12 cellular contexts compared by ENCODE assay signal in genomic region chr6:150981095-150981494, GRCh38.
DNase-seq lines count a peak whose midpoint lies in the region; ATAC-seq and TF ChIP-seq lines count a peak whose summit lies in the region.
"Had no signal": no experiment of that assay in that cellular context is flagged by ENCODE, and none has a peak within 500 bp of the region (broad histone marks: within the 10 kb centered on the region; RNA-seq: fewer than 3 reads in every experiment).

No MANE protein-coding gene starts in this region.

- H3K27me3 Mint-ChIP-seq in osteocyte (ENCODE audit: unreplicated experiment): no peaks in the 10 kb centered on the region
- H3K27me3 Mint-ChIP-seq in naive thymus-derived CD8-positive, alpha-beta T cell: no peaks in the 10 kb centered on the region
- H3K27me3 Mint-ChIP-seq: central memory CD8-positive, alpha-beta T cell had no signal

- POLR2A ChIA-PET in naive thymus-derived CD8-positive, alpha-beta T cell (lab: Charles Lee): no interaction called here

- peaks cover 20% of the 10 kb centered on the region for H3K36me3 Mint-ChIP-seq in osteocyte (ENCODE audit: unreplicated experiment)
- H3K36me3 Mint-ChIP-seq in naive thymus-derived CD8-positive, alpha-beta T cell: peaks cover 0 to 28% (median 8%) of the 10 kb centered on the region in 3 donors

- H3K27ac Mint-ChIP-seq in osteocyte (ENCODE audit: unreplicated experiment): peak overlapping the region; percentile 6
- no peak overlapping the region for H3K27ac Mint-ChIP-seq in naive thymus-derived CD8-positive, alpha-beta T cell
- H3K27ac Mint-ChIP-seq: T-helper 2 cell treated with Interferon-gamma antibody and Interleukin-4, amounts not matched to agents 5 μg/mL and 100 μg/mL, for 36 hours had no signal

- H3K9me3 Mint-ChIP-seq in osteocyte (ENCODE audit: unreplicated experiment): no peaks in the 10 kb centered on the region
- no peaks in the 10 kb centered on the region for H3K9me3 Mint-ChIP-seq in naive thymus-derived CD8-positive, alpha-beta T cell
- H3K9me3 Mint-ChIP-seq: central memory CD8-positive, alpha-beta T cell; T-helper 2 cell treated with Interferon-gamma antibody and Interleukin-4, amounts not matched to agents 5 μg/mL and 100 μg/mL, for 36 hours had no signal

- TF ChIP-seq CTCF in osteocyte (IDR thresholded peaks at IDR 0.05): no peak

- ATAC-seq in GM19023 (IDR thresholded peaks at IDR 0.05; ENCODE audit: unreplicated experiment): peak; percentile 85
- ATAC-seq in GM21825 (IDR thresholded peaks at IDR 0.05; ENCODE audit: unreplicated experiment): peak; percentile 83
- peak; percentile 85 for ATAC-seq in HG03521 (IDR thresholded peaks at IDR 0.05; ENCODE audit: unreplicated experiment)
- ATAC-seq in naive thymus-derived CD8-positive, alpha-beta T cell: no peak
- no peak for ATAC-seq in stimulated activated naive CD8-positive, alpha-beta T cell treated with anti-CD3 and anti-CD28 coated beads, Interleukin-15, Interleukin-2, amounts not matched to agents 100 U/mL and 50 U/mL, for 24 hours

- H3K4me1 Mint-ChIP-seq in osteocyte (ENCODE audit: unreplicated experiment): peaks cover 24% of the 10 kb centered on the region
- peaks cover 0 to 1% (median 0%) of the 10 kb centered on the region in 4 donors for H3K4me1 Mint-ChIP-seq in naive thymus-derived CD8-positive, alpha-beta T cell
- H3K4me1 Mint-ChIP-seq: central memory CD8-positive, alpha-beta T cell had no signal

- no peak overlapping the region for H3K4me3 Mint-ChIP-seq in osteocyte (ENCODE audit: unreplicated experiment)
- H3K4me3 Mint-ChIP-seq in naive thymus-derived CD8-positive, alpha-beta T cell: no peak overlapping the region
- H3K4me3 Mint-ChIP-seq: central memory CD8-positive, alpha-beta T cell; T-helper 2 cell treated with Interferon-gamma antibody and Interleukin-4, amounts not matched to agents 5 μg/mL and 100 μg/mL, for 36 hours had no signal

- DNase-seq in osteocyte (ENCODE audit: extremely low spot score, unreplicated experiment) (no peak), HUDEP-2 (lab: John Stamatoyannopoulos, UW; ENCODE audit: unreplicated experiment in 76 of 76) (no peak)
- DNase-seq in activated naive CD4-positive, alpha-beta T cell (lab: John Stamatoyannopoulos, UW): no peak
- no peak for DNase-seq in naive thymus-derived CD8-positive, alpha-beta T cell
- DNase-seq in stimulated activated naive CD8-positive, alpha-beta T cell treated with anti-CD3 and anti-CD28 coated beads, Interleukin-15, Interleukin-2, amounts not matched to agents 100 U/mL and 50 U/mL, for 24 hours: no peak
- DNase-seq: DMS153; stimulated activated CD4-positive, alpha-beta T cell treated with anti-CD3 and anti-CD28 coated beads, Interleukin-15, amount 100 ng/mL, for 24 hours had no signal

Comparison
In these comparisons a context has a peak if more than half of its experiments do, and no peak if none do; other contexts are left out.
1. ATAC-seq: peak in GM19023 (single experiment), GM21825 (single experiment) and HG03521 (single experiment); none in naive thymus-derived CD8-positive, alpha-beta T cell (0 of 2) and stimulated activated naive CD8-positive, alpha-beta T cell treated with anti-CD3 and anti-CD28 coated beads, Interleukin-15, Interleukin-2, amounts not matched to agents 100 U/mL and 50 U/mL, for 24 hours (single experiment).